ENCODE assay signal across 8 cellular contexts in genomic region chr12:70242695-70243509, GRCh38. TPM values are rescaled to one million over a fixed set of nuclear protein-coding genes. Genes with fewer than 3 reads are reported as not detected.
A peak's percentile ranks its signal among the peaks of the same experiment; 100 is the strongest.
DNase-seq lines count a peak whose midpoint lies in the region; ATAC-seq, FAIRE-seq and TF ChIP-seq lines count a peak whose summit lies in the region.

A gene with protein sequence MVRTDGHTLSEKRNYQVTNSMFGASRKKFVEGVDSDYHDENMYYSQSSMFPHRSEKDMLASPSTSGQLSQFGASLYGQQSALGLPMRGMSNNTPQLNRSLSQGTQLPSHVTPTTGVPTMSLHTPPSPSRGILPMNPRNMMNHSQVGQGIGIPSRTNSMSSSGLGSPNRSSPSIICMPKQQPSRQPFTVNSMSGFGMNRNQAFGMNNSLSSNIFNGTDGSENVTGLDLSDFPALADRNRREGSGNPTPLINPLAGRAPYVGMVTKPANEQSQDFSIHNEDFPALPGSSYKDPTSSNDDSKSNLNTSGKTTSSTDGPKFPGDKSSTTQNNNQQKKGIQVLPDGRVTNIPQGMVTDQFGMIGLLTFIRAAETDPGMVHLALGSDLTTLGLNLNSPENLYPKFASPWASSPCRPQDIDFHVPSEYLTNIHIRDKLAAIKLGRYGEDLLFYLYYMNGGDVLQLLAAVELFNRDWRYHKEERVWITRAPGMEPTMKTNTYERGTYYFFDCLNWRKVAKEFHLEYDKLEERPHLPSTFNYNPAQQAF (plus strand): TSS chr12:70243433. CDS start chr12:70278227, 34,794 bp downstream.

- no peak for TF ChIP-seq CTCF in BE2C (IDR thresholded peaks at IDR 0.05; ENCODE audit: low read depth, low read length)

- peak within 1 kb of the TSS; percentile 93 for H3K27ac ChIP-seq in cingulate gyrus (ENCODE audit: low read depth, low read length)

- H3K9me3 ChIP-seq in BE2C = no peaks in the 10 kb centered on the region

- H3K27me3 ChIP-seq in BE2C = no peaks in the 10 kb centered on the region

- H3K36me3 ChIP-seq in BE2C = peaks cover 12% of the 10 kb centered on the region

- peak; percentile 64 for ATAC-seq in HG03442 (IDR thresholded peaks at IDR 0.05; ENCODE audit: unreplicated experiment)
- peak; percentile 86 for ATAC-seq in left colon

- H3K4me1 ChIP-seq in BE2C = no peaks in the 10 kb centered on the region

- FAIRE-seq in GM19239 (lab: Jason Lieb, UNC) = peak; percentile 80

- intact Hi-C loops in left colon (cut with DNase I, micrococcal nuclease) = no loop called here

- DNase-seq in BE2C = peak; percentile 86
- DNase-seq in GM19239 (ENCODE audit: insufficient read length, low spot score) = peak; percentile 25
- DNase-seq in NCI-H524 treated with DMSO at 0.1 percent for 48 hours (lab: John Stamatoyannopoulos, UW) = peak; percentile 54
- DNase-seq in activated CD4-positive, alpha-beta T cell treated with anti-CD3 and anti-CD28 coated beads for 48 hours = peak; percentile 92
- peak; percentile 89 to 93 for DNase-seq in left colon
- DNase-seq in stimulated activated CD4-positive, alpha-beta T cell treated with anti-CD3 and anti-CD28 coated beads, Interleukin-1b, Interleukin-23, amount 100 ng/mL, for 4 hours (ENCODE audit: low read depth in 2 of 2) = peak; percentile 82 to 85

- H3K4me3 ChIP-seq in BE2C (ENCODE audit: low read depth, low read length) = peak within 1 kb of the TSS; percentile 96

RNA-seq across cellular contexts. Expression of the gene that starts here (rescaled TPM):
- 86.7 TPM for polyA plus RNA-seq in BE2C (2012; ENCODE audit: insufficient read depth, insufficient read length, low read depth)
- total RNA-seq in left colon = 10 to 100 TPM; 78.2 to 78.3 TPM

Comparison
In these comparisons a context has a peak if more than half of its experiments do, and no peak if none do; other contexts are left out.
1. Peak in every context shown above with its lines: DNase-seq, ATAC-seq, H3K4me3 ChIP-seq and H3K27ac ChIP-seq.
2. DNase-seq: peak in every context shown above with its lines; median percentile 92 in activated CD4-positive, alpha-beta T cell treated with anti-CD3 and anti-CD28 coated beads for 48 hours; 91 in left colon; 86 in BE2C; 84 in stimulated activated CD4-positive, alpha-beta T cell treated with anti-CD3 and anti-CD28 coated beads, Interleukin-1b, Interleukin-23, amount 100 ng/mL, for 4 hours; 54 in NCI-H524 treated with DMSO at 0.1 percent for 48 hours; 25 in GM19239.